In the genomic region with DNA sequence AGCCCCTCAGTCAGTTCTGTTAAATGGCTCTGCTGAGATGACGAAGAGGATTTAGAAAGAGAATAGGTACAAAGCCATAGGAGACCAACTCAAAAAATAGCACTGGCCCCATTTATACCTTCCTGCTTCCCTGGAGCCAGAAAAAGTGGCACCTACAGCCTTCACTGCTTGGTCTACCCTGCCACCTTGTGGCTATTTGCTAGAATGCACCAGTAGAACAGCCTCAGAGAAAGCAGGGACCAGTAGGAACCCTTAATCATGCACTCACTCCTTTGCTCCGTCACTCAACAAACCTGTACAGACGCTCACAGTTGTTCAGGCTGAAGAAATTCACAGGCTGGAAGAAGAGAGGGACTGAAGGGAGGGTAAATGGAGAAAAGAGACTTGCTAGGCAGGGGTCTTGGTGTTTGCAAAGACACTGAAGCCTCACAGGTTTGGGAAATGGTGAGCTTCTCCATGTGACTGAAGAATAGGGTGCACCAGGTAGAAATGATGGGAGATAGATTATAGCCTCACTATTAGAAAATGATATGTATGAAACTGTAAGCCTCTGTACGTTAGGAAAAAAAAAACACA, we compare ENCODE assay signal across 8 cellular contexts. TPM values are rescaled to one million over a fixed set of nuclear protein-coding genes. Genes with fewer than 3 reads are reported as not detected.
DNase-seq lines count a peak whose midpoint lies in the region; ATAC-seq and TF ChIP-seq lines count a peak whose summit lies in the region.

No MANE protein-coding gene starts in this region.

- DNase-seq in NCI-H1105 (lab: John Stamatoyannopoulos, UW) (peak; percentile 80), SK-N-DZ (ENCODE audit: low spot score) (peak; percentile 75), head of caudate nucleus (peak; percentile 28 to 92 (median 78)), renal cortical epithelial cell (ENCODE audit: low read depth) (peak; percentile 68), GF-D8 (lab: John Stamatoyannopoulos, UW) (no peak)
- DNase-seq in activated naive CD4-positive, alpha-beta T cell treated with anti-CD3 and anti-CD28 coated beads, Interleukin-2, amount 50 U/mL, for 16 hours, result peak; percentile 68

- peak; percentile 82 for ATAC-seq in HG02610 (IDR thresholded peaks at IDR 0.05; ENCODE audit: unreplicated experiment)

- intact Hi-C loops in head of caudate nucleus (cut with DNase I), result no loop called here

- peak; percentile 95 for TF ChIP-seq CTCF in GM12873 (IDR thresholded peaks at IDR 0.05; ENCODE audit: insufficient read depth, low read depth, low read length, missing control alignments)

RNA-seq across cellular contexts. Expression of gene RTP2, which starts 12.1 kb away (rescaled TPM):
- not detected in 2 replicates for polyA plus RNA-seq in SK-N-DZ (2014; cell fraction: cytosol; rRNA removed)
- not detected in 2 replicates for polyA plus RNA-seq in SK-N-DZ (2014; cell fraction: nucleus; rRNA removed)
- total RNA-seq in renal cortical epithelial cell, result 0.35 TPM in 1 of 2 replicates, not detected in the other

RNA-seq across cellular contexts. Expression of gene BCL6, which starts 30.8 kb away (rescaled TPM):
- 2.7 and 5.0 TPM in 2 replicates for polyA plus RNA-seq in SK-N-DZ (2014; cell fraction: cytosol; rRNA removed)
- 11.5 and 25.7 TPM in 2 replicates for polyA plus RNA-seq in SK-N-DZ (2014; cell fraction: nucleus; rRNA removed)
- 4.7 and 24.0 TPM in 2 replicates for total RNA-seq in renal cortical epithelial cell

RNA-seq across cellular contexts. Expression of gene SST, which starts 44.3 kb away (rescaled TPM):
- 0.57 and 3.3 TPM in 2 replicates for polyA plus RNA-seq in SK-N-DZ (2014; cell fraction: cytosol; rRNA removed)
- not detected in 2 replicates for polyA plus RNA-seq in SK-N-DZ (2014; cell fraction: nucleus; rRNA removed)
- 4.1 TPM in 1 of 2 replicates, not detected in the other for total RNA-seq in renal cortical epithelial cell
